11 cellular contexts compared by ENCODE assay signal in genomic region chr17:2071421-2072281, GRCh38. TPM values are rescaled to one million over a fixed set of nuclear protein-coding genes. Genes with fewer than 3 reads are reported as not detected.
A peak's percentile ranks its signal among the peaks of the same experiment; 100 is the strongest.
DNase-seq lines count a peak whose midpoint lies in the region; ATAC-seq and TF ChIP-seq lines count a peak whose summit lies in the region.
"Had no signal": no experiment of that assay in that cellular context is flagged by ENCODE, and none has a peak within 500 bp of the region (broad histone marks: within the 10 kb centered on the region; RNA-seq: fewer than 3 reads in every experiment).

No MANE protein-coding gene starts in this region.

- peaks cover 11 to 12% of the 10 kb centered on the region in 2 donors for H3K4me1 ChIP-seq in breast epithelium
- H3K4me1 ChIP-seq in mammary epithelial cell (ENCODE audit: insufficient read depth, low read length) = peaks cover 15% of the 10 kb centered on the region

- peaks cover 47% of the 10 kb centered on the region for H3K4me1 Mint-ChIP-seq in mesothelial cell of epicardium

- no peaks in the 10 kb centered on the region for H3K9me3 Mint-ChIP-seq in mesothelial cell of epicardium

- H3K27ac Mint-ChIP-seq in mesothelial cell of epicardium = peak overlapping the region; percentile 74

- no peak overlapping the region for H3K4me2 ChIP-seq in mammary epithelial cell (ENCODE audit: insufficient read depth, low read depth, low read length)

- intact Hi-C loops in breast epithelium (cut with DNase I; ENCODE audit: low total_unique reads) = no loop called here
- intact Hi-C loops in mammary epithelial cell (cut with micrococcal nuclease) = no loop called here

- TF ChIP-seq CTCF in breast epithelium (IDR thresholded peaks at IDR 0.05) = no peak
- TF ChIP-seq CTCF in mammary epithelial cell (conservative IDR thresholded peaks at IDR 0.05 in 1 of 2, IDR thresholded peaks at IDR 0.05 in 1 of 2; ENCODE audit: extremely low read depth in 1 of 2, insufficient read depth in 1 of 2, low read depth in 1 of 2, low read length in 2 of 2) = no peak
- no peak for TF ChIP-seq CTCF in mesothelial cell of epicardium (IDR thresholded peaks at IDR 0.05; ENCODE audit: unreplicated experiment)

- no peak overlapping the region for H2AFZ ChIP-seq in mammary epithelial cell (ENCODE audit: low read depth, low read length)

- no peaks in the 10 kb centered on the region for H3K27me3 Mint-ChIP-seq in mesothelial cell of epicardium (ENCODE audit: low read depth)

- H3K36me3 ChIP-seq in breast epithelium (no peaks in the 10 kb centered on the region), mammary epithelial cell (ENCODE audit: insufficient read depth, low read length) (no peaks in the 10 kb centered on the region)

- TF ChIP-seq POLR2A in breast epithelium (IDR thresholded peaks at IDR 0.05) = no peak

- H3K27me3 ChIP-seq in breast epithelium (no peaks in the 10 kb centered on the region), mammary epithelial cell (ENCODE audit: insufficient read depth, low read length) (no peaks in the 10 kb centered on the region)

- dilution Hi-C loops in mammary epithelial cell (cut with HindIII; ENCODE audit: low sequenced_read_pairs) = no loop called here

- in situ Hi-C loops in mammary epithelial cell (cut with MboI; ENCODE audit: low sequenced_read_pairs in 2 of 2) = no loop called here

- H3K4me3 ChIP-seq in breast epithelium = no peak overlapping the region
- no peak overlapping the region for H3K4me3 ChIP-seq in mammary epithelial cell (replicated peaks in 1 of 3; ENCODE audit: insufficient read depth in 1 of 3, low read depth in 2 of 3, low read length in 3 of 3)
- H3K4me3 ChIP-seq: thoracic aorta had no signal

- H3K9me3 ChIP-seq in breast epithelium (no peaks in the 10 kb centered on the region), mammary epithelial cell (replicated peaks; ENCODE audit: insufficient read depth, low read length) (no peaks in the 10 kb centered on the region)
- H3K9me3 ChIP-seq: thoracic aorta had no signal

- H4K20me1 ChIP-seq in mammary epithelial cell (ENCODE audit: insufficient read depth, low read length) = no peaks in the 10 kb centered on the region

- peaks cover 15% of the 10 kb centered on the region for H3K36me3 Mint-ChIP-seq in mesothelial cell of epicardium

- WGBS in mammary epithelial cell (ENCODE audit: low coverage, missing lambda C conversion rate) = 95% methylated on average over 19 of the region's 33 CpGs

- H3K79me2 ChIP-seq in mammary epithelial cell (ENCODE audit: insufficient read depth, low read length) = no peaks in the 10 kb centered on the region

- H3K9ac ChIP-seq in mammary epithelial cell (ENCODE audit: insufficient read depth, low read length) = no peak overlapping the region

- peak overlapping the region; percentile 61 to 83 for H3K27ac ChIP-seq in breast epithelium
- no peak overlapping the region for H3K27ac ChIP-seq in mammary epithelial cell (ENCODE audit: insufficient read depth, low read depth, low read length)

- H3K4me3 Mint-ChIP-seq in mesothelial cell of epicardium = no peak overlapping the region

- CTCF ChIA-PET in mammary epithelial cell (lab: Charles Lee; ENCODE audit: low non-redundant PET) = no interaction called here

- no TSS peak for BruUV-seq in mammary epithelial cell (replicated peaks; lab: Mats Ljungman, UMichigan)

- DNase-seq in breast epithelium (ENCODE audit: low spot score in 2 of 2) = no peak
- no peak for DNase-seq in mammary epithelial cell
- DNase-seq in dermis blood vessel endothelial cell = peak; percentile 83
- no peak for DNase-seq in mesothelial cell of epicardium (ENCODE audit: low spot score in 2 of 2, unreplicated experiment in 2 of 2)
- peak; percentile 82 for DNase-seq in ureter (ENCODE audit: low spot score)
- DNase-seq: erythroblast, NCI-H510A had no signal

- ATAC-seq in GM21528 (IDR thresholded peaks at IDR 0.05; ENCODE audit: low FRiP score, unreplicated experiment) (no peak), GM21786 (IDR thresholded peaks at IDR 0.05; ENCODE audit: unreplicated experiment) (no peak), GM18868 (IDR thresholded peaks at IDR 0.05; ENCODE audit: unreplicated experiment) (no peak)

RNA-seq across cellular contexts. Expression of gene HIC1, which starts 16.7 kb away (rescaled TPM):
- total RNA-seq in breast epithelium (10 to 100 TPM; 12.6 to 16.4 (median 12.7) TPM), mammary epithelial cell (1 to 10 TPM in 1 of 2 donors, under 1 TPM in 1; 0.67 to 1.3 TPM), dermis blood vessel endothelial cell (117 and 120 TPM in 2 replicates), mesothelial cell of epicardium (97.9 to 99.3 TPM (median 98.9 TPM) in 3 replicates), ureter (14.9 TPM)
- 0.20 TPM for polyA plus RNA-seq in mammary epithelial cell
- not detected for polyA minus RNA-seq in mammary epithelial cell

RNA-seq across cellular contexts. Expression of gene OVCA2, which starts 29.8 kb away (rescaled TPM):
- 10 to 100 TPM; 24.3 to 35.4 (median 32.5) TPM for total RNA-seq in breast epithelium
- 10 to 100 TPM; 44.1 to 65.7 TPM for total RNA-seq in mammary epithelial cell
- polyA plus RNA-seq in mammary epithelial cell = 68.4 TPM
- 28.3 TPM for polyA minus RNA-seq in mammary epithelial cell
- 43.5 and 77.1 TPM in 2 replicates for total RNA-seq in dermis blood vessel endothelial cell
- 17.3 to 24.8 TPM (median 24.5 TPM) in 3 replicates for total RNA-seq in mesothelial cell of epicardium
- total RNA-seq in ureter = 39.5 TPM

RNA-seq across cellular contexts. Expression of gene DPH1, which starts 41.7 kb away (rescaled TPM):
- total RNA-seq in breast epithelium = 10 to 100 TPM; 28.3 to 66.6 (median 55.7) TPM
- total RNA-seq in mammary epithelial cell = 10 to 100 TPM; 29.0 to 36.2 TPM
- 27.4 TPM for polyA plus RNA-seq in mammary epithelial cell
- 64.4 TPM for polyA minus RNA-seq in mammary epithelial cell
- 18.4 and 25.7 TPM in 2 replicates for total RNA-seq in dermis blood vessel endothelial cell
- total RNA-seq in mesothelial cell of epicardium = 63.8 to 74.5 TPM (median 71.2 TPM) in 3 replicates
- total RNA-seq in ureter = 68.8 TPM

RNA-seq across cellular contexts. Expression of gene RTN4RL1, which starts 46.5 kb away (rescaled TPM):
- total RNA-seq in breast epithelium (10 to 100 TPM in 2 of 3 donors, 1 to 10 TPM in 1; 3.8 to 19.6 (median 14.1) TPM), mammary epithelial cell (1 to 10 TPM in 1 of 2 donors, under 1 TPM in 1; under 0.01 to 5.7 TPM), dermis blood vessel endothelial cell (0.51 and 0.60 TPM in 2 replicates), mesothelial cell of epicardium (0.20 to 0.23 TPM (median 0.22 TPM) in 3 replicates), ureter (6.7 TPM)
- polyA plus RNA-seq in mammary epithelial cell = 2.5 TPM
- 1.6 TPM for polyA minus RNA-seq in mammary epithelial cell

Comparison
In these comparisons a context has a peak if more than half of its experiments do, and no peak if none do; other contexts are left out.
1. DNase-seq: peak in dermis blood vessel endothelial cell (single experiment) and ureter (single experiment); none in breast epithelium (0 of 2), mammary epithelial cell (single experiment) and mesothelial cell of epicardium (0 of 2).